12 cellular contexts compared by ENCODE assay signal in the genomic region with DNA sequence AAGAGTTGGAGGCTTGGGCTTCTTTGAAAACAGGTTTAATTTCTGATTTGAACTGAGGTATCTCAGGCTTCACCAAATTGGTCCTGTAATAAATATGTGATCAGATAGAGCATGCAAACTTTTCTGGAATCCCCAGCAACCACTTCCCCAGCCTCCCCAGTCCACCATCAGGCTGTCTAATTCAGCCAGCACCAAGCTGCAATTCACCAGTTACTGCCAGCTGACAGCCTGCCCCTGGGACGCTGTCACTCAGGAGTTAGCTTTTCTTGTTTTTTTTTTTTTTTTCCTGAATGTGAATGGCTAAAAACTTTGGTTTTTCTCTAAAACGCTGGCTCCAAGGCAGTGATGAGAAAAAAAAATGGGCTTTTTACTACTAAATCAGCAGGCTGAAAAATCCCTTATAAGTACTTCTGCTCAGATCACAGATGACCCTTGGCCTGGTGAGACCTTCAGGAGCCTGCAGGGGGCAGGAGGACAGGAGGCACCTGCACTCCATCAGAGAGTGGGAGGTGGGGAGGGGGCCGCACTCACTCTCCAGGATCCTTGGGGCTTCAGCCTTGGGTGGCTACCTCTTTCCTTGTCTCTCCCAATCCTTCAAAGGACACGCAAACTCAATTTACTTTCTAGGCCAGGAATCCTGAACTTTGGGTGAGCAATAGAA.
DNase-seq lines count a peak whose midpoint lies in the region; ATAC-seq and TF ChIP-seq lines count a peak whose summit lies in the region.
"Had no signal": no experiment of that assay in that cellular context is flagged by ENCODE, and none has a peak within 500 bp of the region (broad histone marks: within the 10 kb centered on the region; RNA-seq: fewer than 3 reads in every experiment).

No MANE protein-coding gene starts in this region.

- DNase-seq in GM06990 (ENCODE audit: extremely low read depth, insufficient read length) (peak; percentile 13), dermis blood vessel endothelial cell (no peak), GOT3 (lab: John Stamatoyannopoulos, UW) (no peak), midbrain (lab: John Stamatoyannopoulos, UW) (no peak), HEK293T (ENCODE audit: extremely low spot score) (no peak)
- DNase-seq in activated naive CD8-positive, alpha-beta T cell treated with anti-CD3 and anti-CD28 coated beads, Interleukin-2, amount 10 ng/mL, durations not matched to agents 7 days and 5 days, result no peak
- DNase-seq in natural killer cell treated with Interleukin-12 subunit alpha and Interleukin-12 subunit beta and Interleukin-15 and Interleukin-18, amount 100 ng/mL, for 72 hours (ENCODE audit: low spot score), result no peak
- DNase-seq: amygdala, NCI-H526, SK-N-SH had no signal

- POLR2A ChIA-PET in activated naive CD8-positive, alpha-beta T cell treated with anti-CD3 and anti-CD28 coated beads, Interleukin-2, amount 10 ng/mL, durations not matched to agents 7 days and 5 days (lab: Charles Lee), result interaction anchor here (0.9 to 4.1 kb wide), 4 partner anchors 72 to 349 kb away, joined by 3 to 26 read pairs (median 15); a partner anchor contains a TSS
- POLR2A ChIA-PET in HEK293T (lab: Yijun Ruan, JAX), result no interaction called here

- H3K27me3 ChIP-seq in GM06990 (replicated peaks; ENCODE audit: control insufficient read depth, insufficient read depth, low read length), result no peaks in the 10 kb centered on the region

- peaks cover 59% of the 10 kb centered on the region for H3K4me1 Mint-ChIP-seq in activated naive CD8-positive, alpha-beta T cell treated with anti-CD3 and anti-CD28 coated beads, Interleukin-2, amount 10 ng/mL, durations not matched to agents 7 days and 5 days
- H3K4me1 Mint-ChIP-seq in natural killer cell treated with Interleukin-12 subunit alpha and Interleukin-12 subunit beta and Interleukin-15 and Interleukin-18, amount 100 ng/mL, for 72 hours (ENCODE audit: low read depth in 2 of 2), result peaks cover 37 to 45% of the 10 kb centered on the region in 2 donors

- ATAC-seq in HG03159 (IDR thresholded peaks at IDR 0.05; ENCODE audit: unreplicated experiment), result peak; percentile 40
- no peak for ATAC-seq in activated naive CD8-positive, alpha-beta T cell treated with anti-CD3 and anti-CD28 coated beads, Interleukin-2, amount 10 ng/mL, durations not matched to agents 7 days and 5 days (ENCODE audit: low read depth)
- ATAC-seq in natural killer cell treated with Interleukin-12 subunit alpha and Interleukin-12 subunit beta and Interleukin-15 and Interleukin-18, amount 100 ng/mL, for 72 hours, result no peak

- H3K36me3 ChIP-seq in GM06990 (ENCODE audit: control insufficient read depth, insufficient read depth, low read length), result no peaks in the 10 kb centered on the region

- H3K4me3 ChIP-seq in GM06990 (replicated peaks; ENCODE audit: low read depth, low read length), result no peak overlapping the region
- H3K4me3 ChIP-seq: lung had no signal

- H3K9me3 Mint-ChIP-seq in activated naive CD8-positive, alpha-beta T cell treated with anti-CD3 and anti-CD28 coated beads, Interleukin-2, amount 10 ng/mL, durations not matched to agents 7 days and 5 days, result no peaks in the 10 kb centered on the region
- H3K9me3 Mint-ChIP-seq in natural killer cell treated with Interleukin-12 subunit alpha and Interleukin-12 subunit beta and Interleukin-15 and Interleukin-18, amount 100 ng/mL, for 72 hours, result no peaks in the 10 kb centered on the region

- peak overlapping the region; percentile 82 for H3K4me3 Mint-ChIP-seq in activated naive CD8-positive, alpha-beta T cell treated with anti-CD3 and anti-CD28 coated beads, Interleukin-2, amount 10 ng/mL, durations not matched to agents 7 days and 5 days
- H3K4me3 Mint-ChIP-seq in natural killer cell treated with Interleukin-12 subunit alpha and Interleukin-12 subunit beta and Interleukin-15 and Interleukin-18, amount 100 ng/mL, for 72 hours, result peak overlapping the region; percentile 32

- H3K36me3 Mint-ChIP-seq in activated naive CD8-positive, alpha-beta T cell treated with anti-CD3 and anti-CD28 coated beads, Interleukin-2, amount 10 ng/mL, durations not matched to agents 7 days and 5 days, result no peaks in the 10 kb centered on the region
- H3K36me3 Mint-ChIP-seq in natural killer cell treated with Interleukin-12 subunit alpha and Interleukin-12 subunit beta and Interleukin-15 and Interleukin-18, amount 100 ng/mL, for 72 hours, result no peaks in the 10 kb centered on the region

- H3K27me3 Mint-ChIP-seq in activated naive CD8-positive, alpha-beta T cell treated with anti-CD3 and anti-CD28 coated beads, Interleukin-2, amount 10 ng/mL, durations not matched to agents 7 days and 5 days, result no peaks in the 10 kb centered on the region
- H3K27me3 Mint-ChIP-seq in natural killer cell treated with Interleukin-12 subunit alpha and Interleukin-12 subunit beta and Interleukin-15 and Interleukin-18, amount 100 ng/mL, for 72 hours, result peaks cover 0 to 4% of the 10 kb centered on the region in 2 donors

- peak overlapping the region; percentile 90 for H3K27ac Mint-ChIP-seq in activated naive CD8-positive, alpha-beta T cell treated with anti-CD3 and anti-CD28 coated beads, Interleukin-2, amount 10 ng/mL, durations not matched to agents 7 days and 5 days
- peak overlapping the region in 1 of 2 donors; percentile 45 for H3K27ac Mint-ChIP-seq in natural killer cell treated with Interleukin-12 subunit alpha and Interleukin-12 subunit beta and Interleukin-15 and Interleukin-18, amount 100 ng/mL, for 72 hours

- TF ChIP-seq CTCF in GM06990 (IDR thresholded peaks at IDR 0.05; ENCODE audit: insufficient read depth, low read length, poor library complexity, severe bottlenecking), result peak; percentile 43

- CTCF ChIA-PET in HEK293T (lab: Yijun Ruan, JAX), result interaction anchor here (0.6 to 1.0 kb wide), 2 partner anchors 12 to 49 kb away, joined by 3 to 8 read pairs; no protein-coding TSS in a partner anchor

TF ChIP-seq in HEK293T, 16 proteins besides CTCF, POLR2A, EP300 and RAD21:
- TF ChIP-seq ARNT (IDR thresholded peaks at IDR 0.05) (no peak), FOXM1 (IDR thresholded peaks at IDR 0.05; ENCODE audit: borderline replicate concordance) (no peak), NFRKB (IDR thresholded peaks at IDR 0.05) (no peak), L3MBTL2 (conservative IDR thresholded peaks at IDR 0.05) (no peak), ZNF384 (IDR thresholded peaks at IDR 0.05) (no peak), HDGF (IDR thresholded peaks at IDR 0.05; ENCODE audit: borderline replicate concordance) (no peak), SP1 (IDR thresholded peaks at IDR 0.05) (no peak), FOXA1 (IDR thresholded peaks at IDR 0.05) (no peak), TARDBP (IDR thresholded peaks at IDR 0.05) (no peak), ELF4 (IDR thresholded peaks at IDR 0.05) (no peak), LEF1 (IDR thresholded peaks at IDR 0.05; ENCODE audit: borderline replicate concordance) (no peak), CTBP1 (IDR thresholded peaks at IDR 0.05; ENCODE audit: borderline replicate concordance) (no peak), BHLHE40 (IDR thresholded peaks at IDR 0.05; ENCODE audit: borderline replicate concordance) (no peak), SUZ12 (IDR thresholded peaks at IDR 0.05) (no peak), FOXK2 (IDR thresholded peaks at IDR 0.05) (no peak)
- TF ChIP-seq, protein P1, sequence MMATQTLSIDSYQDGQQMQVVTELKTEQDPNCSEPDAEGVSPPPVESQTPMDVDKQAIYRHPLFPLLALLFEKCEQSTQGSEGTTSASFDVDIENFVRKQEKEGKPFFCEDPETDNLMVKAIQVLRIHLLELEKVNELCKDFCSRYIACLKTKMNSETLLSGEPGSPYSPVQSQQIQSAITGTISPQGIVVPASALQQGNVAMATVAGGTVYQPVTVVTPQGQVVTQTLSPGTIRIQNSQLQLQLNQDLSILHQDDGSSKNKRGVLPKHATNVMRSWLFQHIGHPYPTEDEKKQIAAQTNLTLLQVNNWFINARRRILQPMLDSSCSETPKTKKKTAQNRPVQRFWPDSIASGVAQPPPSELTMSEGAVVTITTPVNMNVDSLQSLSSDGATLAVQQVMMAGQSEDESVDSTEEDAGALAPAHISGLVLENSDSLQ (IDR thresholded peaks at IDR 0.05), result no peak
